Comparison of ENCODE assay signal across 9 cellular contexts in genomic region chr15:49225572-49226281, GRCh38. TPM values are rescaled to one million over a fixed set of nuclear protein-coding genes. Genes with fewer than 3 reads are reported as not detected.
DNase-seq lines count a peak whose midpoint lies in the region; ATAC-seq and TF ChIP-seq lines count a peak whose summit lies in the region.
"Had no signal": no experiment of that assay in that cellular context is flagged by ENCODE, and none has a peak within 500 bp of the region (broad histone marks: within the 10 kb centered on the region; RNA-seq: fewer than 3 reads in every experiment).

No MANE protein-coding gene starts in this region.

- H3K9ac ChIP-seq in endodermal cell (ENCODE audit: extremely low read depth, low read length, poor library complexity, severe bottlenecking): no peak overlapping the region

- H3K27ac ChIP-seq in endodermal cell (ENCODE audit: low read depth, low read length): no peak overlapping the region
- H3K27ac ChIP-seq in osteoblast (ENCODE audit: low read depth, low read length): no peak overlapping the region
- H3K27ac ChIP-seq in ascending aorta: no peak overlapping the region

- peak overlapping the region; percentile 61 for H3K27ac Mint-ChIP-seq in endodermal cell
- H3K27ac Mint-ChIP-seq: T-helper 2 cell treated with Interferon-gamma antibody and Interleukin-4, amounts not matched to agents 5 μg/mL and 100 μg/mL, for 36 hours had no signal

- H3K79me2 ChIP-seq in osteoblast (ENCODE audit: insufficient read depth, low read length): peaks cover 77% of the 10 kb centered on the region

- TF ChIP-seq CTCF in GM20000 (IDR thresholded peaks at IDR 0.05; ENCODE audit: extremely low read depth, missing control alignments) (peak; percentile 9), endodermal cell (conservative IDR thresholded peaks at IDR 0.05) (peak; percentile 87), osteoblast (IDR thresholded peaks at IDR 0.05; ENCODE audit: extremely low read depth, low read depth, low read length) (peak; percentile 31), ascending aorta (IDR thresholded peaks at IDR 0.05) (no peak)

- no peaks in the 10 kb centered on the region for H3K4me1 ChIP-seq in endodermal cell (ENCODE audit: control insufficient read depth, insufficient read depth, low read length)
- H3K4me1 ChIP-seq in osteoblast (ENCODE audit: insufficient read depth, low read length): no peaks in the 10 kb centered on the region
- H3K4me1 ChIP-seq in ascending aorta: no peaks in the 10 kb centered on the region

- WGBS in endodermal cell (ENCODE audit: insufficient coverage in 1 of 2, insufficient read length in 1 of 2), 2 experiments: 91 to 100% methylated on average over 2 to 3 of the region's 3 CpGs

- ATAC-seq in GM21723 (IDR thresholded peaks at IDR 0.05; ENCODE audit: unreplicated experiment) (no peak), HG03432 (IDR thresholded peaks at IDR 0.05; ENCODE audit: unreplicated experiment) (no peak)

- intact Hi-C loops in ascending aorta (cut with DNase I): no loop called here

- peaks cover 7% of the 10 kb centered on the region for H3K9me3 ChIP-seq in endodermal cell (ENCODE audit: control insufficient read depth, low read length)
- no peaks in the 10 kb centered on the region for H3K9me3 ChIP-seq in osteoblast (ENCODE audit: low read depth, low read length)
- H3K9me3 ChIP-seq in ascending aorta: peaks cover 0 to 23% of the 10 kb centered on the region in 2 donors

- H3K9me3 Mint-ChIP-seq in endodermal cell: peaks cover 13% of the 10 kb centered on the region

- peaks cover 11% of the 10 kb centered on the region for H3K36me3 Mint-ChIP-seq in endodermal cell (ENCODE audit: low read depth)

- H3K4me3 ChIP-seq in endodermal cell (ENCODE audit: low read length): no peak overlapping the region
- no peak overlapping the region for H3K4me3 ChIP-seq in osteoblast (ENCODE audit: insufficient read depth, low read length)
- H3K4me3 ChIP-seq in ascending aorta: no peak overlapping the region

- no peak overlapping the region for H3K4me3 Mint-ChIP-seq in endodermal cell
- H3K4me3 Mint-ChIP-seq: T-helper 2 cell treated with Interferon-gamma antibody and Interleukin-4, amounts not matched to agents 5 μg/mL and 100 μg/mL, for 36 hours had no signal

- H3K4me2 ChIP-seq in osteoblast (ENCODE audit: insufficient read depth, low read length): no peak overlapping the region

- no peak overlapping the region for H2AFZ ChIP-seq in osteoblast (ENCODE audit: low read length)

- H4K20me1 ChIP-seq in osteoblast (ENCODE audit: insufficient read depth, low read length): peaks cover 12% of the 10 kb centered on the region

- DNase-seq in GM20000 (ENCODE audit: low spot score) (no peak), NCI-H82 (lab: John Stamatoyannopoulos, UW) (peak; percentile 64), endodermal cell (peak; percentile 92), osteoblast (ENCODE audit: insufficient read length, low spot score, missing footprints) (no peak), NCI-H1694 treated with DMSO at 0.1 percent for 48 hours (lab: John Stamatoyannopoulos, UW) (no peak), ascending aorta (ENCODE audit: low spot score in 2 of 2) (no peak)

- H3K27me3 ChIP-seq in endodermal cell (ENCODE audit: control insufficient read depth, insufficient read depth, low read length, poor library complexity, severe bottlenecking): no peaks in the 10 kb centered on the region
- H3K27me3 ChIP-seq in osteoblast (ENCODE audit: insufficient read depth, low read length): no peaks in the 10 kb centered on the region
- no peaks in the 10 kb centered on the region for H3K27me3 ChIP-seq in ascending aorta

- peaks cover 14% of the 10 kb centered on the region for H3K4me1 Mint-ChIP-seq in endodermal cell

- no peaks in the 10 kb centered on the region for H3K27me3 Mint-ChIP-seq in endodermal cell (ENCODE audit: insufficient read depth)

- H3K36me3 ChIP-seq in endodermal cell (ENCODE audit: control insufficient read depth, insufficient read depth, low read length) (no peaks in the 10 kb centered on the region), osteoblast (ENCODE audit: insufficient read depth, low read length) (no peaks in the 10 kb centered on the region), ascending aorta (peaks cover 3 to 5% of the 10 kb centered on the region in 2 donors)

RNA-seq across cellular contexts. Expression of gene GALK2, which starts 55.7 kb away (rescaled TPM):
- total RNA-seq in endodermal cell: 10 to 100 TPM; 13.4 to 19.1 TPM
- polyA plus RNA-seq in endodermal cell (2013, experiment 1 of 2): 14.5 TPM
- polyA plus RNA-seq in endodermal cell (2013, experiment 2 of 2): 13.2 TPM
- total RNA-seq in osteoblast: 44.2 and 53.0 TPM in 2 replicates
- 10.0 TPM for total RNA-seq in ascending aorta

Comparison
In these comparisons a context has a peak if more than half of its experiments do, and no peak if none do; other contexts are left out.
1. DNase-seq: peak in NCI-H82 (single experiment) and endodermal cell (single experiment); none in GM20000 (single experiment), osteoblast (single experiment), NCI-H1694 treated with DMSO at 0.1 percent for 48 hours (single experiment) and ascending aorta (0 of 2).
2. CTCF ChIP-seq: peak in GM20000 (single experiment), endodermal cell (single experiment) and osteoblast (single experiment); none in ascending aorta (0 of 3).